ENCODE assay signal across 28 cellular contexts in genomic region chr7:111630862-111631261, GRCh38.
"Had no signal": no experiment of that assay in that cellular context is flagged by ENCODE, and none has a peak within 500 bp of the region (broad histone marks: within the 10 kb centered on the region; RNA-seq: fewer than 3 reads in every experiment).

No MANE protein-coding gene starts in this region.

- FAIRE-seq: colon, endometrium, endothelial cell of umbilical vein, frontal cortex had no signal

- H3K36me3 ChIP-seq: colonic mucosa, esophagus muscularis mucosa, esophagus squamous epithelium, gastrocnemius medialis, gastroesophageal sphincter, heart left ventricle, heart right ventricle had no signal

- H3K4me1 ChIP-seq: colonic mucosa, esophagus muscularis mucosa, esophagus squamous epithelium, foreskin keratinocyte, gastrocnemius medialis, gastroesophageal sphincter, heart left ventricle, heart right ventricle had no signal

- ATAC-seq: effector memory CD8-positive, alpha-beta T cell; esophagus mucosa; foreskin keratinocyte; gastrocnemius medialis; gastroesophageal sphincter; heart left ventricle; heart right ventricle had no signal

- H3K27me3 ChIP-seq: colonic mucosa, dorsolateral prefrontal cortex, esophagus muscularis mucosa, esophagus squamous epithelium, gastrocnemius medialis, gastroesophageal sphincter, heart left ventricle, heart right ventricle had no signal

- H3K4me3 ChIP-seq: colonic mucosa, coronary artery, dorsolateral prefrontal cortex, esophagus muscularis mucosa, esophagus squamous epithelium, gastrocnemius medialis, gastroesophageal sphincter, heart left ventricle, heart right ventricle had no signal

- H3K9me3 ChIP-seq: colonic mucosa, gastrocnemius medialis had no signal

- DNase-seq: colonic mucosa; cortex of kidney; dermis blood vessel endothelial cell; dorsolateral prefrontal cortex; effector CD4-positive, alpha-beta T cell; effector CD8-positive, alpha-beta T cell; effector memory CD4-positive, alpha-beta T cell; effector memory CD8-positive, alpha-beta T cell; endodermal cell; erythroblast; esophagus squamous epithelium; foreskin fibroblast; foreskin keratinocyte; foreskin melanocyte; gastrocnemius medialis; glutamatergic neuron; head of caudate nucleus; heart left ventricle; heart right ventricle had no signal

- H3K27ac ChIP-seq: colonic mucosa, coronary artery, dorsolateral prefrontal cortex, epithelial cell of prostate, esophagus muscularis mucosa, esophagus squamous epithelium, foreskin keratinocyte, gastrocnemius medialis, gastroesophageal sphincter, heart left ventricle, heart right ventricle had no signal
